10 cellular contexts compared by ENCODE assay signal in the genomic region with DNA sequence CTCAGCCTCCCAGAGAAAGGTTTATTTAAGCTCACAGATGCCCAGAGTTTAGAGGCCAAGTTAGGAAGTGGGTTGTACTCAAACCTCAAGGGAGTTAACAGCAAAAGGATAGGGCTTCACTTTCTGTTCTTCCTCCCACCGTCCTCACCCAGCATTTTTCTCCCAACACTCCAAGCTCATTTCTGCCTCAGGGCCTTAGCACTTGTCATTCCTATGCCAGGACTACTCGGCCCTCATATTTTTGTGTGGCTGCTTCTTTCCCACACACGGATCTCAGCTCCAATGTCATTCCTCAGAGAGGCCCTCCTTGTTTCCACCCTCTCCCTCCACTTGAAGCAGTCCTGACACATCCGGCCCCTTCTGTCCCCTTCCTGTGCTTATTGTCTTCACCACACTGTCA. TPM values are rescaled to one million over a fixed set of nuclear protein-coding genes. Genes with fewer than 3 reads are reported as not detected.
"Had no signal": no experiment of that assay in that cellular context is flagged by ENCODE, and none has a peak within 500 bp of the region (broad histone marks: within the 10 kb centered on the region; RNA-seq: fewer than 3 reads in every experiment).

No MANE protein-coding gene starts in this region.

- FAIRE-seq: HepG2 had no signal

- H3K36me3 ChIP-seq: HAP-1 had no signal

- H2AFZ ChIP-seq: GM23248 had no signal

- ATAC-seq: HCT116, HepG2 had no signal

- DNase-seq: GM23248, GOT3, H7, KBM-7 had no signal

- H3K9ac ChIP-seq: GM23248 had no signal

- H3K4me3 ChIP-seq: GM23248, HAP-1 had no signal

- H3K4me1 ChIP-seq: HAP-1 had no signal

- H3K27ac ChIP-seq: GM23248, HL-60 had no signal

- H3K4me3 Mint-ChIP-seq: IgD-negative memory B cell had no signal

- H3K9me3 ChIP-seq: HAP-1 had no signal

RNA-seq across cellular contexts. Expression of gene FAM43B, which starts 12.9 kb away (rescaled TPM):
- polyA plus RNA-seq: IgD-negative memory B cell had no signal

RNA-seq across cellular contexts. Expression of gene CDA, which starts 23.7 kb away (rescaled TPM):
- total RNA-seq: H4 had no signal
